ENCODE assay signal across 1 cellular context in the genomic region with DNA sequence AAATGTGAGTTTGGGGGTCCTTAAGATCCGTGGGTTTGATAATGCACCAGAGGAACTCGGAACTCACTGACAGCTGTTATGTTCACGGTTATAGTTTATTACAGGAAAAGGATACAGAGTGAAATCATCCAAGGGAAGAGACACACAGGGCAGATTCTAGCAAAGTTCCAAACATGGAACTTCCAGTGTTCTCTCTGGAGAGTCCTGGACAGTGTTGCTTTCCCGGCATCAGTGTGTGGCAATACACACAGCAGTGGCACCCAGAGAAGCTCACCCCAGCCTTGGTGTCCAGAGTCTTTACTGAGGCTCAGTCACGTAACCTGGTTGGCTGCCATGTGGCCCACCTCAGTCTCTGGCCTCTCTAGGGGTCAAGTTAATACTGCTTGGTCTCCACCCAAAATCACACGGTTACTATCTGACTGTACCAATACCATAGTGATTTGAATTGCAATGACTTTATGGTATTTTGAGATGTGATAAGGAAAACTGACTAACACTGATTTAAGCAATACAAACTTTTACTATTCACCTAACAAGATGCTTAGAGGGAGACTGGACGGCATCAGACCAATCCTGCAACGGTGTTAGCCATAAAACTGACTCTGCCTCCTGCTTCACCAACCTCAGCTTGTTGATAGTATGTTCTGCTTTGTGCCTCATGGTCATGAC.
TF ChIP-seq lines count a peak whose summit lies in the region.

No MANE protein-coding gene starts in this region.

TF ChIP-seq in K562, 482 proteins besides CTCF, POLR2A, EP300 and RAD21:
- TF ChIP-seq KDM1A (IDR thresholded peaks at IDR 0.05) (peak; percentile 59 to 67; a peak in 3 of 4 replicates), TSC22D4 (tag; IDR thresholded peaks at IDR 0.05) (no peak)
